9 cellular contexts compared by ENCODE assay signal in genomic region chr6:28211840-28212509, GRCh38. TPM values are rescaled to one million over a fixed set of nuclear protein-coding genes. Genes with fewer than 3 reads are reported as not detected.
A peak's percentile ranks its signal among the peaks of the same experiment; 100 is the strongest.
DNase-seq lines count a peak whose midpoint lies in the region; ATAC-seq and TF ChIP-seq lines count a peak whose summit lies in the region.
"Had no signal": no experiment of that assay in that cellular context is flagged by ENCODE, and none has a peak within 500 bp of the region (broad histone marks: within the 10 kb centered on the region; RNA-seq: fewer than 3 reads in every experiment).

No MANE protein-coding gene starts in this region.

- H3K4me3 Mint-ChIP-seq in naive thymus-derived CD8-positive, alpha-beta T cell, result peak overlapping the region in 8 of 10 donors; percentile 23 to 62 (median 43)

- peak overlapping the region; percentile 39 for H3K4me3 ChIP-seq in astrocyte of the cerebellum (ENCODE audit: low read depth, low read length)

- TF ChIP-seq CTCF in astrocyte of the cerebellum (IDR thresholded peaks at IDR 0.05; ENCODE audit: low read depth, low read length, missing control alignments), result no peak

- in situ Hi-C loops in astrocyte of the cerebellum (cut with HindIII; ENCODE audit: low sequenced_read_pairs), result no loop called here

- POLR2A ChIA-PET in naive thymus-derived CD8-positive, alpha-beta T cell (lab: Charles Lee), result no interaction called here

- H3K36me3 Mint-ChIP-seq in naive thymus-derived CD8-positive, alpha-beta T cell, result peaks cover 0 to 30% (median 12%) of the 10 kb centered on the region in 3 donors

- H3K27ac Mint-ChIP-seq in naive thymus-derived CD8-positive, alpha-beta T cell, result no peak overlapping the region

- peaks cover 17 to 32% (median 25%) of the 10 kb centered on the region in 4 donors for H3K4me1 Mint-ChIP-seq in naive thymus-derived CD8-positive, alpha-beta T cell

- ATAC-seq in GM18907 (IDR thresholded peaks at IDR 0.05; ENCODE audit: unreplicated experiment) (peak; percentile 29), HG03354 (IDR thresholded peaks at IDR 0.05; ENCODE audit: poor library complexity, severe bottlenecking, unreplicated experiment) (peak; percentile 30), HG02840 (IDR thresholded peaks at IDR 0.05; ENCODE audit: low FRiP score, unreplicated experiment) (no peak)
- peak; percentile 44 to 59 for ATAC-seq in naive thymus-derived CD8-positive, alpha-beta T cell

- DNase-seq in astrocyte of the cerebellum (ENCODE audit: low read depth) (no peak), NCI-H82 treated with DMSO at 0.1 percent for 48 hours (lab: John Stamatoyannopoulos, UW; ENCODE audit: unreplicated experiment) (no peak), SK-N-DZ (ENCODE audit: low spot score) (no peak), kidney tubule cell (ENCODE audit: low spot score) (no peak)
- no peak for DNase-seq in naive thymus-derived CD8-positive, alpha-beta T cell

- H3K9me3 Mint-ChIP-seq in naive thymus-derived CD8-positive, alpha-beta T cell, result peaks cover 0 to 29% (median 12%) of the 10 kb centered on the region in 9 donors

- peaks cover 57 to 97% (median 86%) of the 10 kb centered on the region in 5 donors for H3K27me3 Mint-ChIP-seq in naive thymus-derived CD8-positive, alpha-beta T cell

RNA-seq across cellular contexts. Expression of gene ZSCAN9, which starts 13.1 kb away (rescaled TPM):
- 1 to 10 TPM; 3.4 to 4.8 TPM for total RNA-seq in naive thymus-derived CD8-positive, alpha-beta T cell
- polyA plus RNA-seq in naive thymus-derived CD8-positive, alpha-beta T cell, result 1 to 10 TPM in 2 of 3 donors, under 1 TPM in 1; 0.86 to 2.6 (median 1.1) TPM
- 36.5 and 38.6 TPM in 2 replicates for polyA plus RNA-seq in SK-N-DZ (2014; cell fraction: cytosol; rRNA removed)
- 31.8 and 67.5 TPM in 2 replicates for polyA plus RNA-seq in SK-N-DZ (2014; cell fraction: nucleus; rRNA removed)

RNA-seq across cellular contexts. Expression of gene ZKSCAN4, which starts 40.1 kb away (rescaled TPM):
- 10 to 100 TPM; 10.5 to 11.4 TPM for total RNA-seq in naive thymus-derived CD8-positive, alpha-beta T cell
- 1 to 10 TPM; 3.4 to 7.1 (median 4.1) TPM for polyA plus RNA-seq in naive thymus-derived CD8-positive, alpha-beta T cell
- polyA plus RNA-seq in SK-N-DZ (2014; cell fraction: cytosol; rRNA removed), result 3.8 and 4.1 TPM in 2 replicates
- polyA plus RNA-seq in SK-N-DZ (2014; cell fraction: nucleus; rRNA removed), result 3.3 and 4.7 TPM in 2 replicates

RNA-seq across cellular contexts. Expression of gene NKAPL, which starts 47.1 kb away (rescaled TPM):
- 1 to 10 TPM; 1.2 to 1.7 TPM for total RNA-seq in naive thymus-derived CD8-positive, alpha-beta T cell
- polyA plus RNA-seq in naive thymus-derived CD8-positive, alpha-beta T cell, result under 1 TPM in 1 of 3 donors, not detected in 2; 0.26 TPM
- not detected in 2 replicates for polyA plus RNA-seq in SK-N-DZ (2014; cell fraction: cytosol; rRNA removed)
- not detected in 2 replicates for polyA plus RNA-seq in SK-N-DZ (2014; cell fraction: nucleus; rRNA removed)
- total RNA-seq: T-helper 2 cell treated with Interferon-gamma antibody and Interleukin-4, amounts not matched to agents 100 ng/mL and 5 ng/mL, for 36 hours had no signal

RNA-seq across cellular contexts. Expression of gene ZSCAN26, which starts 55.0 kb away (rescaled TPM):
- 10 to 100 TPM; 22.0 to 26.8 TPM for total RNA-seq in naive thymus-derived CD8-positive, alpha-beta T cell
- polyA plus RNA-seq in naive thymus-derived CD8-positive, alpha-beta T cell, result 10 to 100 TPM; 14.3 to 16.1 (median 14.7) TPM
- 20.4 and 22.8 TPM in 2 replicates for polyA plus RNA-seq in SK-N-DZ (2014; cell fraction: cytosol; rRNA removed)
- polyA plus RNA-seq in SK-N-DZ (2014; cell fraction: nucleus; rRNA removed), result 26.2 and 46.7 TPM in 2 replicates
